In genomic region chr2:102064679-102065674, GRCh38 we compare ENCODE assay signal across 1 cellular context.
A peak's percentile ranks its signal among the peaks of the same experiment; 100 is the strongest.
TF ChIP-seq lines count a peak whose summit lies in the region.

No MANE protein-coding gene starts in this region.

TF ChIP-seq in HepG2, 621 proteins besides CTCF, POLR2A, EP300 and RAD21 (continued from another document and continues in another):
- TF ChIP-seq, protein P1, sequence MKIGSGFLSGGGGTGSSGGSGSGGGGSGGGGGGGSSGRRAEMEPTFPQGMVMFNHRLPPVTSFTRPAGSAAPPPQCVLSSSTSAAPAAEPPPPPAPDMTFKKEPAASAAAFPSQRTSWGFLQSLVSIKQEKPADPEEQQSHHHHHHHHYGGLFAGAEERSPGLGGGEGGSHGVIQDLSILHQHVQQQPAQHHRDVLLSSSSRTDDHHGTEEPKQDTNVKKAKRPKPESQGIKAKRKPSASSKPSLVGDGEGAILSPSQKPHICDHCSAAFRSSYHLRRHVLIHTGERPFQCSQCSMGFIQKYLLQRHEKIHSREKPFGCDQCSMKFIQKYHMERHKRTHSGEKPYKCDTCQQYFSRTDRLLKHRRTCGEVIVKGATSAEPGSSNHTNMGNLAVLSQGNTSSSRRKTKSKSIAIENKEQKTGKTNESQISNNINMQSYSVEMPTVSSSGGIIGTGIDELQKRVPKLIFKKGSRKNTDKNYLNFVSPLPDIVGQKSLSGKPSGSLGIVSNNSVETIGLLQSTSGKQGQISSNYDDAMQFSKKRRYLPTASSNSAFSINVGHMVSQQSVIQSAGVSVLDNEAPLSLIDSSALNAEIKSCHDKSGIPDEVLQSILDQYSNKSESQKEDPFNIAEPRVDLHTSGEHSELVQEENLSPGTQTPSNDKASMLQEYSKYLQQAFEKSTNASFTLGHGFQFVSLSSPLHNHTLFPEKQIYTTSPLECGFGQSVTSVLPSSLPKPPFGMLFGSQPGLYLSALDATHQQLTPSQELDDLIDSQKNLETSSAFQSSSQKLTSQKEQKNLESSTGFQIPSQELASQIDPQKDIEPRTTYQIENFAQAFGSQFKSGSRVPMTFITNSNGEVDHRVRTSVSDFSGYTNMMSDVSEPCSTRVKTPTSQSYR (CRISPR knock-in tag; IDR thresholded peaks at IDR 0.05; ENCODE audit: borderline replicate concordance) = peak; percentile 35; the same call in 1 of the 2 replicates
- TF ChIP-seq TRIM24 (CRISPR knock-in tag; IDR thresholded peaks at IDR 0.05) (no peak; the same call in 1 of the 2 replicates), RXRB (CRISPR knock-in tag; IDR thresholded peaks at IDR 0.05; ENCODE audit: borderline replicate concordance) (peak; percentile 63), ZNF235 (CRISPR knock-in tag; IDR thresholded peaks at IDR 0.05; ENCODE audit: borderline replicate concordance) (no peak), NR2F1 (CRISPR knock-in tag; IDR thresholded peaks at IDR 0.05) (peak in 1 of 2 experiments; percentile 18; a peak in 1 of 4 replicates), FOXA1 (IDR thresholded peaks at IDR 0.05) (no peak), FOXA1 (CRISPR knock-in tag; IDR thresholded peaks at IDR 0.05) (peak; percentile 76), HOXA9 (CRISPR knock-in tag; IDR thresholded peaks at IDR 0.05; ENCODE audit: borderline replicate concordance) (peak; percentile 38; the same call in 1 of the 2 replicates), ZNF652 (CRISPR knock-in tag; IDR thresholded peaks at IDR 0.05; ENCODE audit: borderline replicate concordance, low read depth) (peak; percentile 95), KLF16 (CRISPR knock-in tag; IDR thresholded peaks at IDR 0.05) (peak in 1 of 2 experiments; percentile 26; a peak in 1 of 4 replicates), AGO2 (optimal IDR thresholded peaks at IDR 0.05; ENCODE audit: low read depth, low read length) (no peak), HES4 (CRISPR knock-in tag; IDR thresholded peaks at IDR 0.05; ENCODE audit: borderline replicate concordance) (no peak), YEATS4 (CRISPR knock-in tag; IDR thresholded peaks at IDR 0.05; ENCODE audit: borderline replicate concordance) (peak; percentile 75), U2AF2 (IDR thresholded peaks at IDR 0.05; ENCODE audit: low read depth, low read length) (no peak), ZNF367 (CRISPR knock-in tag; IDR thresholded peaks at IDR 0.05; ENCODE audit: borderline replicate concordance) (no peak), ZNF639 (CRISPR knock-in tag; conservative IDR thresholded peaks at IDR 0.05) (no peak), HNF1A (IDR thresholded peaks at IDR 0.05; ENCODE audit: low read depth) (no peak), HNF1A (CRISPR knock-in tag; IDR thresholded peaks at IDR 0.05; ENCODE audit: borderline replicate concordance) (peak; percentile 61; the same call in 1 of the 2 replicates), ZSCAN22 (CRISPR knock-in tag; IDR thresholded peaks at IDR 0.05) (no peak), PHF8 (CRISPR knock-in tag; IDR thresholded peaks at IDR 0.05) (no peak), STAG1 (CRISPR knock-in tag; IDR thresholded peaks at IDR 0.05) (peak; percentile 20), NFE2L1 (CRISPR knock-in tag; IDR thresholded peaks at IDR 0.05; ENCODE audit: borderline replicate concordance) (no peak), EEA1 (CRISPR knock-in tag; IDR thresholded peaks at IDR 0.05; ENCODE audit: borderline replicate concordance) (no peak), ZNF687 (CRISPR knock-in tag; IDR thresholded peaks at IDR 0.05) (no peak), TRAFD1 (CRISPR knock-in tag; IDR thresholded peaks at IDR 0.05; ENCODE audit: borderline replicate concordance) (0 out of 2 replicates have a peak, but pooled peaks have one; percentile 35), ATF7-NPFF (CRISPR knock-in tag; IDR thresholded peaks at IDR 0.05; ENCODE audit: low read depth) (no peak), FOXK1 (CRISPR knock-in tag; IDR thresholded peaks at IDR 0.05; ENCODE audit: borderline replicate concordance, low read depth) (peak; percentile 64; the same call in 1 of the 2 replicates), ZNF280B (CRISPR knock-in tag; IDR thresholded peaks at IDR 0.05; ENCODE audit: borderline replicate concordance) (no peak), ZNF839 (CRISPR knock-in tag; IDR thresholded peaks at IDR 0.05; ENCODE audit: borderline replicate concordance) (no peak), ZFP90 (CRISPR knock-in tag; IDR thresholded peaks at IDR 0.05; ENCODE audit: borderline replicate concordance) (no peak), RARA (CRISPR knock-in tag; IDR thresholded peaks at IDR 0.05) (peak; percentile 65)
- TF ChIP-seq, protein P2, sequence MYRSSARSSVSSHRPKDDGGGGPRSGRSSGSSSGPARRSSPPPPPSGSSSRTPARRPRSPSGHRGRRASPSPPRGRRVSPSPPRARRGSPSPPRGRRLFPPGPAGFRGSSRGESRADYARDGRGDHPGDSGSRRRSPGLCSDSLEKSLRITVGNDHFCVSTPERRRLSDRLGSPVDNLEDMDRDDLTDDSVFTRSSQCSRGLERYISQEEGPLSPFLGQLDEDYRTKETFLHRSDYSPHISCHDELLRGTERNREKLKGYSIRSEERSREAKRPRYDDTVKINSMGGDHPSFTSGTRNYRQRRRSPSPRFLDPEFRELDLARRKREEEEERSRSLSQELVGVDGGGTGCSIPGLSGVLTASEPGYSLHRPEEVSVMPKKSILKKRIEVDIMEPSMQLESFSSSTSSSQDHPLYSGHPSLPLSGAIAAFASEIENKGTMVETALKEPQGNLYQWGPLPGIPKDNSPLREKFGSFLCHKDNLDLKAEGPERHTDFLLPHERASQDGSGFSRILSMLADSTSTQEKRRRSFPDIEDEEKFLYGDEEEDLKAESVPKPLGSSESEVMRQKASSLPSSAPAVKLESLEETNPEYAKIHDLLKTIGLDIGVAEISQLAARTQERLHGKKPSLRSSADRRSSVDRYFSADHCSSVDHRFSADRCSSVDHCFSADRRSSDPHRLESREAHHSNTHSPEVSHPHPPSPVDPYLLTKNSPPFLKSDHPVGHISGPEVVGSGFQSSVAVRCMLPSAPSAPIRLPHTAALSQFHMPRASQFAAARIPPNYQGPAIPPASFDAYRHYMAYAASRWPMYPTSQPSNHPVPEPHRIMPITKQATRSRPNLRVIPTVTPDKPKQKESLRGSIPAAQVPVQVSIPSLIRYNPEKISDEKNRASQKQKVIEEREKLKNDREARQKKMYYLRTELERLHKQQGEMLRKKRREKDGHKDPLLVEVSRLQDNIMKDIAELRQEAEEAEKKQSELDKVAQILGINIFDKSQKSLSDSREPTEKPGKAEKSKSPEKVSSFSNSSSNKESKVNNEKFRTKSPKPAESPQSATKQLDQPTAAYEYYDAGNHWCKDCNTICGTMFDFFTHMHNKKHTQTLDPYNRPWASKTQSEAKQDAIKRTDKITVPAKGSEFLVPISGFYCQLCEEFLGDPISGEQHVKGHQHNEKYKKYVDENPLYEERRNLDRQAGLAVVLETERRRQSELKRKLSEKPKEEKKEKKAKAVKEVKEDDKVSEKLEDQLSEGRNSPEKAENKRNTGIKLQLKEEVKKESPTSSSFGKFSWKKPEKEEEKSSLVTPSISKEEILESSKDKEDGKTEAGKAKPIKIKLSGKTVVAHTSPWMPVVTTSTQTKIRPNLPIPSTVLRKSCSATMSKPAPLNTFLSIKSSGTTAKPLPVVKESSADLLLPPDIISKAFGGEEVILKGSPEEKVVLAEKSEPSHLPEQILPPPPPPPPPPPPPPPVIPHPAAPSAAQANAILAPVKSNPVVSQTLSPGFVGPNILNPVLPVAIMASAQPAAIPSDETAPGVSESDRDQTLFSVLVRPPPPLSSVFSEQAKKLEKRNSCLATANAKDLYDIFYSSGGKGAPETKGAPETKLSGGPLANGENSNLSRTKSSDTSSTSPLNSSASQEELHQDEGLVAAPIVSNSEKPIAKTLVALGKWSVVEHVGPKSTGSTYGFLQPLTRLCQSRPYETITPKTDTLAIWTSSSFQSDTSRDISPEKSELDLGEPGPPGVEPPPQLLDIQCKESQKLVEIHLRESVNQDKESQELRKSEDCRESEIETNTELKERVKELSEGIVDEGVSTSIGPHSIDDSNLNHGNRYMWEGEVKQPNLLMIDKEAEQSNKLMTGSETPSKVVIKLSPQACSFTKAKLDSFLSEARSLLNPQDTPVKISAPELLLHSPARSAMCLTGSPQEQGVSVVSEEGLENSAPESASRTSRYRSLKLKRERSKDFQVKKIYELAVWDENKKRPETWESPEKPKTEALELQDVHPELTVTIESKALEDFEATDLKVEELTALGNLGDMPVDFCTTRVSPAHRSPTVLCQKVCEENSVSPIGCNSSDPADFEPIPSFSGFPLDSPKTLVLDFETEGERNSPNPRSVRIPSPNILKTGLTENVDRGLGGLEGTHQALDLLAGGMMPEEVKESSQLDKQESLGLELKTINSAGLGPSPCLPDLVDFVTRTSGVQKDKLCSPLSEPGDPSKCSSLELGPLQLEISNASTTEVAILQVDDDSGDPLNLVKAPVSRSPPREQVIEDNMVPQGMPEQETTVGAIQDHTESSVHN (CRISPR knock-in tag; IDR thresholded peaks at IDR 0.05) = no peak
